ENCODE assay signal across 25 cellular contexts in the genomic region with DNA sequence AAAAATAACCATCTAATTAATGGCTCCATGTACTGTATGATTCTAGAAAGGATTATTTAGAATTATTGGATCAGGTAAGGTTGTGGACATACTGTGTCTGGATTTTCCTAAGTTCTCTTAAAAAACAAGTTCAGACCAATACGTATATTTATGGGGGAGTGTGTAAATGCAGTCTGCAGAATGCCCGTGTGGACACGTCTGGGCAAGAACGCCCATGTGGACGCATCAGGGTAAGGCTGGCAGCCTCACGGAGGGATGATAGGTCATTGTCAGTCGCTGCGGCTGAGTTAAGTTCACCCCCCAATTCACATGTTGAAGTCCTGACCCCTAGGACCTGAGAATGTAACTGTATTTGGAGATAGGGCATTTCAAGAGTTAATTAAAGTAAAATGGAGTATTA.
DNase-seq lines count a peak whose midpoint lies in the region; ATAC-seq and TF ChIP-seq lines count a peak whose summit lies in the region.
"Had no signal": no experiment of that assay in that cellular context is flagged by ENCODE, and none has a peak within 500 bp of the region (broad histone marks: within the 10 kb centered on the region; RNA-seq: fewer than 3 reads in every experiment).

No MANE protein-coding gene starts in this region.

- H3K4me3 Mint-ChIP-seq in MCF 10A (ENCODE audit: unreplicated experiment) (no peak overlapping the region), endothelial cell (ENCODE audit: unreplicated experiment) (no peak overlapping the region)
- H3K4me3 Mint-ChIP-seq: CD8-positive, alpha-beta memory T cell; GM23338; HFFc6 had no signal

- peak; percentile 18 for DNase-seq in mammary epithelial cell
- no peak for DNase-seq in MCF 10A (ENCODE audit: unreplicated experiment)
- DNase-seq in endothelial cell (ENCODE audit: low spot score) = no peak
- DNase-seq in left lobe of liver (ENCODE audit: low spot score) = peak; percentile 23
- DNase-seq in NCI-H345 (lab: John Stamatoyannopoulos, UW) = no peak
- DNase-seq in DMS79 treated with DMSO at 0.1 percent for 48 hours (lab: John Stamatoyannopoulos, UW) = no peak
- DNase-seq: AML-193, DMS 273 treated with DMSO at 0.1 percent for 48 hours, DND-41, HFFc6, IMR-90, KG1, MM.1S, NCI-H2029, NCI-H446 treated with DMSO at 0.1 percent for 48 hours, NCI-H526, NCI-H82, PC-9, SHP77 had no signal

- H3K4me1 Mint-ChIP-seq in MCF 10A (ENCODE audit: insufficient read depth, unreplicated experiment) (no peaks in the 10 kb centered on the region), endothelial cell (ENCODE audit: unreplicated experiment) (peaks cover 13% of the 10 kb centered on the region)

- no peaks in the 10 kb centered on the region for H3K9me3 ChIP-seq in mammary epithelial cell (replicated peaks; ENCODE audit: insufficient read depth, low read length)
- H3K9me3 ChIP-seq: HAP-1 had no signal

- H3K27me3 ChIP-seq in mammary epithelial cell (ENCODE audit: insufficient read depth, low read length) = no peaks in the 10 kb centered on the region

- peak overlapping the region; percentile 7 for H3K4me2 ChIP-seq in mammary epithelial cell (ENCODE audit: insufficient read depth, low read depth, low read length)
- H3K4me2 ChIP-seq: GM23338, PC-9 had no signal

- no peak overlapping the region for H3K9ac ChIP-seq in mammary epithelial cell (ENCODE audit: insufficient read depth, low read length)

- in situ Hi-C loops in mammary epithelial cell (cut with MboI; ENCODE audit: low sequenced_read_pairs in 2 of 2) = no loop called here

- no peak overlapping the region for H3K27ac ChIP-seq in mammary epithelial cell (ENCODE audit: insufficient read depth, low read depth, low read length)
- H3K27ac ChIP-seq: C4-2B, PC-9 had no signal

- TF ChIP-seq CTCF in mammary epithelial cell (conservative IDR thresholded peaks at IDR 0.05 in 1 of 2, IDR thresholded peaks at IDR 0.05 in 1 of 2; ENCODE audit: extremely low read depth in 1 of 2, insufficient read depth in 1 of 2, low read depth in 1 of 2, low read length in 2 of 2) = no peak
- no peak for TF ChIP-seq CTCF in MCF 10A (IDR thresholded peaks at IDR 0.05; ENCODE audit: unreplicated experiment)
- no peak for TF ChIP-seq CTCF in endothelial cell (IDR thresholded peaks at IDR 0.05; ENCODE audit: unreplicated experiment)

- no peak overlapping the region for H3K27ac Mint-ChIP-seq in MCF 10A (ENCODE audit: low read depth, unreplicated experiment)
- H3K27ac Mint-ChIP-seq in endothelial cell (ENCODE audit: unreplicated experiment) = peak overlapping the region; percentile 74
- H3K27ac Mint-ChIP-seq: CD8-positive, alpha-beta memory T cell; GM23338; HFFc6 had no signal

- CTCF ChIA-PET in mammary epithelial cell (lab: Charles Lee; ENCODE audit: low non-redundant PET) (no interaction called here), MCF 10A (lab: Yijun Ruan, JAX) (no interaction called here)

- POLR2A ChIA-PET in MCF 10A (lab: Yijun Ruan, JAX) = interaction anchor here (0.7 kb wide), 1 partner anchor 28 kb away, joined by 3 read pairs; no protein-coding TSS in a partner anchor

- dilution Hi-C loops in mammary epithelial cell (cut with HindIII; ENCODE audit: low sequenced_read_pairs) = no loop called here

- 15% methylated on average over 8 of the region's 8 CpGs for WGBS in mammary epithelial cell (ENCODE audit: low coverage, missing lambda C conversion rate)

- intact Hi-C loops in mammary epithelial cell (cut with micrococcal nuclease) = no loop called here
- intact Hi-C loops in MCF 10A (cut with micrococcal nuclease) = no loop called here

- no peak overlapping the region for H3K4me3 ChIP-seq in mammary epithelial cell (replicated peaks in 1 of 3; ENCODE audit: insufficient read depth in 1 of 3, low read depth in 2 of 3, low read length in 3 of 3)
- H3K4me3 ChIP-seq: GM23338, HAP-1, PC-9 had no signal

- H3K36me3 ChIP-seq in mammary epithelial cell (ENCODE audit: insufficient read depth, low read length) = no peaks in the 10 kb centered on the region
- H3K36me3 ChIP-seq: HAP-1 had no signal

- H3K4me1 ChIP-seq in mammary epithelial cell (ENCODE audit: insufficient read depth, low read length) = peaks cover 12% of the 10 kb centered on the region
- H3K4me1 ChIP-seq: HAP-1 had no signal

- H3K36me3 Mint-ChIP-seq in MCF 10A (ENCODE audit: insufficient read depth, unreplicated experiment) = no peaks in the 10 kb centered on the region
- no peaks in the 10 kb centered on the region for H3K36me3 Mint-ChIP-seq in endothelial cell (ENCODE audit: low read depth, unreplicated experiment)
- H3K36me3 Mint-ChIP-seq: CD8-positive, alpha-beta memory T cell had no signal

- H3K27me3 Mint-ChIP-seq in MCF 10A (ENCODE audit: insufficient read depth, unreplicated experiment) (peaks cover 41% of the 10 kb centered on the region), endothelial cell (ENCODE audit: unreplicated experiment) (peaks cover 6% of the 10 kb centered on the region)

- no peaks in the 10 kb centered on the region for H4K20me1 ChIP-seq in mammary epithelial cell (ENCODE audit: insufficient read depth, low read length)

- H3K9me3 Mint-ChIP-seq in MCF 10A (ENCODE audit: unreplicated experiment) (no peaks in the 10 kb centered on the region), endothelial cell (ENCODE audit: unreplicated experiment) (no peaks in the 10 kb centered on the region)
- H3K9me3 Mint-ChIP-seq: GM23338 had no signal

- BruUV-seq in mammary epithelial cell (replicated peaks; lab: Mats Ljungman, UMichigan) (no TSS peak), MCF 10A (replicated peaks; lab: Mats Ljungman, UMichigan) (no TSS peak)

- peak overlapping the region; percentile 32 for H2AFZ ChIP-seq in mammary epithelial cell (ENCODE audit: low read depth, low read length)
- H2AFZ ChIP-seq: GM23338, PC-9 had no signal

- ATAC-seq in left lobe of liver = no peak
- ATAC-seq in GM19452 (IDR thresholded peaks at IDR 0.05; ENCODE audit: unreplicated experiment) = no peak
- no peak for ATAC-seq in HG03196 (IDR thresholded peaks at IDR 0.05; ENCODE audit: unreplicated experiment)
- ATAC-seq: GM23338 had no signal

- H3K79me2 ChIP-seq in mammary epithelial cell (ENCODE audit: insufficient read depth, low read length) = no peaks in the 10 kb centered on the region

Comparison
In these comparisons a context has a peak if more than half of its experiments do, and no peak if none do; other contexts are left out.
1. DNase-seq: peak in mammary epithelial cell (single experiment) and left lobe of liver (single experiment); none in MCF 10A (single experiment), endothelial cell (single experiment), NCI-H345 (single experiment) and DMS79 treated with DMSO at 0.1 percent for 48 hours (single experiment).